17 cellular contexts compared by ENCODE assay signal in genomic region chr16:86669937-86670772, GRCh38.
A peak's percentile ranks its signal among the peaks of the same experiment; 100 is the strongest.
DNase-seq lines count a peak whose midpoint lies in the region; ATAC-seq and TF ChIP-seq lines count a peak whose summit lies in the region.
"Had no signal": no experiment of that assay in that cellular context is flagged by ENCODE, and none has a peak within 500 bp of the region (broad histone marks: within the 10 kb centered on the region; RNA-seq: fewer than 3 reads in every experiment).

No MANE protein-coding gene starts in this region.

- peak overlapping the region; percentile 34 for H3K27ac Mint-ChIP-seq in nephron progenitor cell

- peaks cover 18% of the 10 kb centered on the region for H3K9me3 Mint-ChIP-seq in nephron progenitor cell

- H3K36me3 ChIP-seq in ascending aorta (no peaks in the 10 kb centered on the region), upper lobe of left lung (no peaks in the 10 kb centered on the region), ovary (no peaks in the 10 kb centered on the region)
- H3K36me3 ChIP-seq: MG63, prostate gland had no signal

- H3K4me3 ChIP-seq in ascending aorta, result no peak overlapping the region
- H3K4me3 ChIP-seq in upper lobe of left lung, result no peak overlapping the region
- H3K4me3 ChIP-seq in ovary, result no peak overlapping the region
- H3K4me3 ChIP-seq: body of pancreas, MG63, prostate gland, SK-N-MC had no signal

- H3K9me3 ChIP-seq in ascending aorta (no peaks in the 10 kb centered on the region), upper lobe of left lung (no peaks in the 10 kb centered on the region), ovary (peaks cover 0 to 6% of the 10 kb centered on the region in 2 donors)
- H3K9me3 ChIP-seq: body of pancreas, prostate gland had no signal

- peak overlapping the region; percentile 26 for H3K4me3 Mint-ChIP-seq in nephron progenitor cell

- intact Hi-C loops in ascending aorta (cut with DNase I), result loop anchor here (5.0 to 10.0 kb wide), 2 partner anchors 82 to 535 kb away; no protein-coding TSS in a partner anchor
- intact Hi-C loops in Right ventricle myocardium superior (cut with DNase I), result no loop called here
- intact Hi-C loops in ovary (cut with DNase I), result no loop called here

- H3K36me3 Mint-ChIP-seq in nephron progenitor cell (ENCODE audit: low read depth), result peaks cover 5% of the 10 kb centered on the region

- ATAC-seq in Right ventricle myocardium superior (ENCODE audit: poor library complexity) (peak; percentile 42), upper lobe of left lung (ENCODE audit: low FRiP score in 2 of 2) (no peak)
- ATAC-seq: body of pancreas, esophagus mucosa, left colon had no signal

- no peaks in the 10 kb centered on the region for H3K27me3 ChIP-seq in ascending aorta
- no peaks in the 10 kb centered on the region for H3K27me3 ChIP-seq in upper lobe of left lung
- no peaks in the 10 kb centered on the region for H3K27me3 ChIP-seq in ovary
- H3K27me3 ChIP-seq: MG63 had no signal

- H3K4me1 Mint-ChIP-seq in nephron progenitor cell, result peaks cover 47% of the 10 kb centered on the region

- no peak for TF ChIP-seq CTCF in ascending aorta (IDR thresholded peaks at IDR 0.05)
- TF ChIP-seq CTCF in nephron progenitor cell (IDR thresholded peaks at IDR 0.05), result no peak
- no peak for TF ChIP-seq CTCF in upper lobe of left lung (IDR thresholded peaks at IDR 0.05)
- TF ChIP-seq CTCF in ovary (IDR thresholded peaks at IDR 0.05), result no peak

- H3K27ac ChIP-seq in ascending aorta (peak overlapping the region; percentile 59 to 69), upper lobe of left lung (peak overlapping the region in 1 of 4 donors; percentile 26), ovary (no peak overlapping the region)
- H3K27ac ChIP-seq: body of pancreas, prostate gland, SK-N-MC had no signal

- peaks cover 3% of the 10 kb centered on the region for H3K27me3 Mint-ChIP-seq in nephron progenitor cell (ENCODE audit: low read depth, poor library complexity)

- no peak for TF ChIP-seq POLR2A in upper lobe of left lung (IDR thresholded peaks at IDR 0.05)
- TF ChIP-seq POLR2A in ovary (IDR thresholded peaks at IDR 0.05), result no peak

- TF ChIP-seq EP300 in upper lobe of left lung (IDR thresholded peaks at IDR 0.05) (peak in 1 of 4 donors; percentile 21), ovary (IDR thresholded peaks at IDR 0.05) (no peak)

- H3K4me1 ChIP-seq in ascending aorta (peaks cover 6 to 17% of the 10 kb centered on the region in 2 donors), upper lobe of left lung (peaks cover 0 to 3% (median 0%) of the 10 kb centered on the region in 4 donors), ovary (ENCODE audit: insufficient read depth) (no peaks in the 10 kb centered on the region)
- H3K4me1 ChIP-seq: body of pancreas, prostate gland had no signal

- DNase-seq in ascending aorta (ENCODE audit: low spot score in 2 of 2) (peak in 1 of 2 donors; percentile 81), Right ventricle myocardium superior (peak; percentile 75), nephron progenitor cell (peak; percentile 20), upper lobe of left lung (peak; percentile 23 to 77), DMS114 treated with DMSO at 0.1 percent for 48 hours (lab: John Stamatoyannopoulos, UW; ENCODE audit: unreplicated experiment) (no peak), ureter (ENCODE audit: low spot score) (no peak), ovary (no peak)
- DNase-seq: activated CD4-positive, alpha-beta T cell treated with anti-CD3 and anti-CD28 coated beads, Interleukin-2, amount 50 U/mL, for 1 hour; activated naive CD4-positive, alpha-beta T cell treated with Interleukin-2 at 50 U/mL for 16 hours; body of pancreas; MG63; NCI-H1930; NCI-H510A treated with DMSO at 0.1 percent for 48 hours had no signal

- WGBS in upper lobe of left lung, 2 donors, result 53 to 63% methylated on average over 26 to 30 of the region's 30 CpGs
- 18 to 27% (median 22%) methylated on average over 27 to 30 of the region's 30 CpGs for WGBS in ovary, 3 donors

Comparison
In these comparisons a context has a peak if more than half of its experiments do, and no peak if none do; other contexts are left out.
1. DNase-seq: peak in Right ventricle myocardium superior (single experiment), nephron progenitor cell (single experiment) and upper lobe of left lung (2 of 2); none in DMS114 treated with DMSO at 0.1 percent for 48 hours (single experiment), ureter (single experiment) and ovary (0 of 5).
2. H3K27ac ChIP-seq: peak in ascending aorta (2 of 2); none in ovary (0 of 2).